In genomic region chr10:49762566-49762877, GRCh38 we compare ENCODE assay signal across 9 cellular contexts. TPM values are rescaled to one million over a fixed set of nuclear protein-coding genes. Genes with fewer than 3 reads are reported as not detected.
A peak's percentile ranks its signal among the peaks of the same experiment; 100 is the strongest.
DNase-seq lines count a peak whose midpoint lies in the region; ATAC-seq and TF ChIP-seq lines count a peak whose summit lies in the region.
"Had no signal": no experiment of that assay in that cellular context is flagged by ENCODE, and none has a peak within 500 bp of the region (broad histone marks: within the 10 kb centered on the region; RNA-seq: fewer than 3 reads in every experiment).

No MANE protein-coding gene starts in this region.

- H3K4me2 ChIP-seq in KMS-11: peak overlapping the region; percentile 50; the same call in 1 of the 2 replicates

- peak overlapping the region; percentile 64 for H2AFZ ChIP-seq in KMS-11 (ENCODE audit: low read depth)

- ATAC-seq in CD4-positive, alpha-beta T cell (ENCODE audit: poor library complexity): no peak
- ATAC-seq in GM21447 (IDR thresholded peaks at IDR 0.05; ENCODE audit: unreplicated experiment) (no peak), GM18861 (IDR thresholded peaks at IDR 0.05; ENCODE audit: unreplicated experiment) (no peak)

- H3K36me3 ChIP-seq in KMS-11 (ENCODE audit: insufficient read depth) (no peaks in the 10 kb centered on the region), duodenal mucosa (ENCODE audit: control insufficient read depth in 1 of 2, insufficient read depth in 2 of 2, low read length in 2 of 2) (no peaks in the 10 kb centered on the region)

- H3K27ac ChIP-seq in CD4-positive, alpha-beta T cell (ENCODE audit: low read depth, low read length): no peak overlapping the region
- no peak overlapping the region for H3K27ac ChIP-seq in KMS-11
- no peak overlapping the region for H3K27ac ChIP-seq in duodenal mucosa (ENCODE audit: low read depth, low read length)

- TF ChIP-seq CTCF in CD4-positive, alpha-beta T cell (IDR thresholded peaks at IDR 0.05): no peak
- no peak for TF ChIP-seq CTCF in KMS-11 (conservative IDR thresholded peaks at IDR 0.05; ENCODE audit: low read depth, low read length)
- TF ChIP-seq CTCF in neural crest cell (conservative IDR thresholded peaks at IDR 0.05): no peak

- H3K4me3 ChIP-seq in KMS-11 (IDR thresholded peaks at IDR 0.05; ENCODE audit: insufficient read depth, low read depth, low read length): no peak overlapping the region
- H3K4me3 ChIP-seq in duodenal mucosa (ENCODE audit: low read depth in 1 of 2, low read length in 2 of 2): peak overlapping the region; percentile 35 to 43

- no peak for DNase-seq in CD4-positive, alpha-beta T cell
- DNase-seq in neural crest cell (ENCODE audit: low read depth, low spot score) (no peak), midbrain (lab: John Stamatoyannopoulos, UW) (no peak)
- DNase-seq in stimulated activated CD4-positive, alpha-beta T cell treated with anti-CD3 and anti-CD28 coated beads, Interleukin-12 subunit alpha, Interleukin-12 subunit beta, amount 100 ng/mL, for 4 hours: no peak
- DNase-seq: NCI-H1694 had no signal

- H3K9ac ChIP-seq in KMS-11: no peak overlapping the region
- H3K9ac ChIP-seq in duodenal mucosa (ENCODE audit: low read depth in 1 of 2, low read length in 2 of 2): no peak overlapping the region

- intact Hi-C loops in CD4-positive, alpha-beta T cell (cut with DNase I, micrococcal nuclease): no loop called here

- peaks cover 46% of the 10 kb centered on the region for H3K27me3 ChIP-seq in CD4-positive, alpha-beta T cell (ENCODE audit: control insufficient read depth, insufficient read depth, low read length)
- no peaks in the 10 kb centered on the region; the same call in 1 of the 2 replicates for H3K27me3 ChIP-seq in KMS-11 (ENCODE audit: insufficient read depth, low read depth)
- peaks cover 0 to 7% of the 10 kb centered on the region in 2 donors for H3K27me3 ChIP-seq in duodenal mucosa (ENCODE audit: control insufficient read depth in 1 of 2, insufficient read depth in 2 of 2, low read length in 2 of 2)

- no peak overlapping the region for H3K27ac Mint-ChIP-seq in CD4-positive, alpha-beta T cell
- no peak overlapping the region for H3K27ac Mint-ChIP-seq in neural crest cell (ENCODE audit: unreplicated experiment)

- H3K4me3 Mint-ChIP-seq in CD4-positive, alpha-beta T cell: peak overlapping the region; percentile 26
- peak overlapping the region; percentile 66 for H3K4me3 Mint-ChIP-seq in neural crest cell

- H3K9me3 Mint-ChIP-seq in CD4-positive, alpha-beta T cell: peaks cover 3% of the 10 kb centered on the region
- H3K9me3 Mint-ChIP-seq in neural crest cell: peaks cover 5% of the 10 kb centered on the region

- CTCF ChIA-PET in CD4-positive, alpha-beta T cell (lab: Charles Lee): no interaction called here

- H3K79me2 ChIP-seq in KMS-11 (ENCODE audit: insufficient read depth, low read depth): no peaks in the 10 kb centered on the region

- H3K36me3 Mint-ChIP-seq in CD4-positive, alpha-beta T cell (ENCODE audit: low read depth): no peaks in the 10 kb centered on the region
- no peaks in the 10 kb centered on the region for H3K36me3 Mint-ChIP-seq in neural crest cell (ENCODE audit: low read depth)

- no peaks in the 10 kb centered on the region for H4K20me1 ChIP-seq in KMS-11 (ENCODE audit: insufficient read depth)

- H3K4me1 ChIP-seq in KMS-11 (ENCODE audit: low read depth, poor library complexity, severe bottlenecking) (no peaks in the 10 kb centered on the region), duodenal mucosa (ENCODE audit: control insufficient read depth in 1 of 2, insufficient read depth in 2 of 2, low read length in 2 of 2) (peaks cover 0 to 4% of the 10 kb centered on the region in 2 donors)

- POLR2A ChIA-PET in CD4-positive, alpha-beta T cell (lab: Charles Lee): no interaction called here

- peaks cover 69% of the 10 kb centered on the region for H3K27me3 Mint-ChIP-seq in CD4-positive, alpha-beta T cell
- peaks cover 29% of the 10 kb centered on the region for H3K27me3 Mint-ChIP-seq in neural crest cell (ENCODE audit: low read depth)

- no peaks in the 10 kb centered on the region for H3K4me1 Mint-ChIP-seq in CD4-positive, alpha-beta T cell (ENCODE audit: low read depth)
- peaks cover 9% of the 10 kb centered on the region for H3K4me1 Mint-ChIP-seq in neural crest cell

- peaks cover 6% of the 10 kb centered on the region for H3K9me3 ChIP-seq in CD4-positive, alpha-beta T cell (ENCODE audit: control insufficient read depth, low read length)
- H3K9me3 ChIP-seq in duodenal mucosa (ENCODE audit: control insufficient read depth in 1 of 2, low read length in 2 of 2): no peaks in the 10 kb centered on the region

RNA-seq across cellular contexts. Expression of gene OGDHL, which starts 0.4 kb away (rescaled TPM):
- not detected for total RNA-seq in CD4-positive, alpha-beta T cell
- total RNA-seq in neural crest cell: 10.1 and 10.6 TPM in 2 replicates

Comparison
In these comparisons a context has a peak if more than half of its experiments do, and no peak if none do; other contexts are left out.
1. RNA of gene OGDHL, which starts 0.4 kb away (total RNA-seq): 10.1 to 10.6 TPM in neural crest cell; not detected in CD4-positive, alpha-beta T cell; every median in the first group is over 10 times any median in the second.